ENCODE assay signal across 9 cellular contexts in the genomic region with DNA sequence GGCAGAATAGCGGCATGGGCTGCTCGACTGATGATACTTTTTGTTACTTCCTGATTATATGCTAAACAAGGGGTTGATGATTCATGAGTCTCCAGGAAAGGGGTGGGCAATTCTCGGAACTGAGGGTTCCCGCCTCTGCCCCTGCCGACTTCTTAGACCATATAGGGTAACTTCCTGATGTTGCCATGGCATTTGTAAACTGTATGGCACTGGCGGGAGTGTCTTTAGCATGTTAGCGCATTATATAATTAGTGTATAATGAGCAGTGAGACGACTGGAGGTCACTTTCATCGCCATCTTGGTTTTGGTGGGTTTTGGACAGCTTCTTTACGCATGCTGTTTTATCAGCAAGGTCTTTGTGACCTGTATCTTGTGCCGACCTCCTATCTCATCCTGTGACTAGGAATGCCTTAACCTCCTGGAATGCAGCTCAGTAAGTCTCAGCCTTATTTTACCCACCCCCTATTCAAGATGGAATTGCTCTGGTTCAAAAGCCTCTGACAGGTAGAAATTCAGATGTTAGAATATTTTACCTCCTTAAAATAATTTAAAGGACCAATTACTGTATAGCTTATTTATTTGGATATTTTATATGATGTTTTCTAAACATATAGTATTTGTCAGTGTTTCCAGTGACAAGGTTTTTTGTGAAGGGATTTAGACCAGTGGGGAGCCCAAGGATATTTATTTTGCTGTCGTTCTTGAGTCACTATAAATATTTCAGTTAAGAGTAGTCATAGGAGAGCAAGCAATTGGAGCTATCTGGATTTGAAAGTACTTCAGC.
DNase-seq lines count a peak whose midpoint lies in the region; ATAC-seq, FAIRE-seq and TF ChIP-seq lines count a peak whose summit lies in the region.
"Had no signal": no experiment of that assay in that cellular context is flagged by ENCODE, and none has a peak within 500 bp of the region (broad histone marks: within the 10 kb centered on the region; RNA-seq: fewer than 3 reads in every experiment).

No MANE protein-coding gene starts in this region.

- H3K79me1 ChIP-seq in H9 (ENCODE audit: insufficient read depth, low read depth, low read length, poor library complexity, severe bottlenecking) = no peaks in the 10 kb centered on the region

- intact Hi-C loops in mammary epithelial cell (cut with micrococcal nuclease) = no loop called here

- H3K9ac ChIP-seq in H9 (ENCODE audit: extremely low read depth, insufficient read length, low read length) (no peak overlapping the region), mammary epithelial cell (ENCODE audit: insufficient read depth, low read length) (no peak overlapping the region)

- in situ Hi-C loops in mammary epithelial cell (cut with MboI; ENCODE audit: low sequenced_read_pairs in 2 of 2) = loop anchor here in 1 of 2 donors (25.0 kb wide), 1 partner anchor 1087 kb away; no protein-coding TSS in a partner anchor

- no peaks in the 10 kb centered on the region for H3K79me2 ChIP-seq in H9 (ENCODE audit: insufficient read depth, low read length)
- no peaks in the 10 kb centered on the region for H3K79me2 ChIP-seq in mammary epithelial cell (ENCODE audit: insufficient read depth, low read length)

- H3K23ac ChIP-seq in H9 (ENCODE audit: insufficient read length, low read depth, low read length) = no peak overlapping the region

- H3K9me3 ChIP-seq in H9 (ENCODE audit: control insufficient read depth, low read depth, low read length) = no peaks in the 10 kb centered on the region
- H3K9me3 ChIP-seq in mammary epithelial cell (replicated peaks; ENCODE audit: insufficient read depth, low read length) = no peaks in the 10 kb centered on the region

- H3K4me3 Mint-ChIP-seq in H9 = no peak overlapping the region

- no peak overlapping the region for H2BK5ac ChIP-seq in H9 (ENCODE audit: insufficient read length, low read length)

- H4K8ac ChIP-seq in H9 (replicated peaks; ENCODE audit: insufficient read length, low read depth, low read length) = no peak overlapping the region

- H3K4me1 ChIP-seq in H9 (ENCODE audit: insufficient read depth, low read length) = peaks cover 5% of the 10 kb centered on the region; the same call in 1 of the 2 replicates
- H3K4me1 ChIP-seq in mammary epithelial cell (ENCODE audit: insufficient read depth, low read length) = peaks cover 36% of the 10 kb centered on the region

- H4K5ac ChIP-seq in H9 (ENCODE audit: insufficient read length, low read depth, low read length) = no peak overlapping the region

- no peak for FAIRE-seq in HTR-8/SVneo (lab: Jason Lieb, UNC)

- H3K4me2 ChIP-seq in H9 (ENCODE audit: insufficient read depth, insufficient read length, low read length) = no peak overlapping the region
- H3K4me2 ChIP-seq in mammary epithelial cell (ENCODE audit: insufficient read depth, low read depth, low read length) = peak overlapping the region; percentile 39

- no peaks in the 10 kb centered on the region for H3K23me2 ChIP-seq in H9 (ENCODE audit: insufficient read length, low read depth, low read length, poor library complexity, severe bottlenecking)

- peak overlapping the region; percentile 67 for H2BK120ac ChIP-seq in H9 (ENCODE audit: low read depth, low read length, poor library complexity, severe bottlenecking)

- no peak overlapping the region for H2BK12ac ChIP-seq in H9 (ENCODE audit: insufficient read length, low read depth, low read length)

- H2AFZ ChIP-seq in H9 (ENCODE audit: low read length) = no peak overlapping the region
- peak overlapping the region; percentile 19 for H2AFZ ChIP-seq in mammary epithelial cell (ENCODE audit: low read depth, low read length)

- no TSS peak for BruUV-seq in mammary epithelial cell (replicated peaks; lab: Mats Ljungman, UMichigan)

- no peak overlapping the region for H3K27ac ChIP-seq in H9 (ENCODE audit: insufficient read length, low read depth, low read length)
- peak overlapping the region; percentile 59 for H3K27ac ChIP-seq in mammary epithelial cell (ENCODE audit: insufficient read depth, low read depth, low read length)

- no peak overlapping the region for H3K14ac ChIP-seq in H9 (ENCODE audit: insufficient read depth, low read length)

- no peak overlapping the region for H2AK5ac ChIP-seq in H9 (ENCODE audit: insufficient read length, low read length)

- peaks cover 17 to 18% of the 10 kb centered on the region in 2 experiments for H3K4me1 Mint-ChIP-seq in H9

- no peak overlapping the region for H3T11ph ChIP-seq in H9 (ENCODE audit: low read length)

- H3K4ac ChIP-seq in H9 (ENCODE audit: low read depth, low read length) = no peak overlapping the region

- H3K27me3 ChIP-seq in H9 (ENCODE audit: insufficient read depth, low read length) (no peaks in the 10 kb centered on the region), mammary epithelial cell (ENCODE audit: insufficient read depth, low read length) (no peaks in the 10 kb centered on the region)

- dilution Hi-C loops in mammary epithelial cell (cut with HindIII; ENCODE audit: low sequenced_read_pairs) = no loop called here

- no peak overlapping the region for H3K56ac ChIP-seq in H9 (ENCODE audit: insufficient read length, low read depth, low read length)

- H2BK15ac ChIP-seq in H9 (ENCODE audit: low read depth, low read length) = no peak overlapping the region

- no peaks in the 10 kb centered on the region for H3K9me3 Mint-ChIP-seq in H9

- CTCF ChIA-PET in mammary epithelial cell (lab: Charles Lee; ENCODE audit: low non-redundant PET) = interaction anchor here (0.6 kb wide), 1 partner anchor 283 kb away, joined by 36 read pairs; no protein-coding TSS in a partner anchor

- H3K4me3 ChIP-seq in mammary epithelial cell (replicated peaks in 1 of 3; ENCODE audit: insufficient read depth in 1 of 3, low read depth in 2 of 3, low read length in 3 of 3) = no peak overlapping the region

- WGBS in H9 (ENCODE audit: extremely low coverage, insufficient read length, low lambda C conversion rate) = no CpG with 5 or more reads among the region's 12 CpGs
- WGBS in mammary epithelial cell (ENCODE audit: low coverage, missing lambda C conversion rate) = 85% methylated on average over 12 of the region's 12 CpGs

- DNase-seq in H9 (peak; percentile 38), mammary epithelial cell (no peak), COR-L47 (lab: John Stamatoyannopoulos, UW) (no peak), left lobe of liver (ENCODE audit: low spot score) (no peak), HTR-8/SVneo (ENCODE audit: insufficient read length, low spot score) (no peak)
- peak; percentile 43 for DNase-seq in stimulated activated CD4-positive, alpha-beta T cell treated with anti-CD3 and anti-CD28 coated beads, Interleukin-15, amount 100 ng/mL, for 24 hours
- DNase-seq: NCI-H526 treated with DMSO at 0.1 percent for 48 hours had no signal

- no peak overlapping the region for H3K18ac ChIP-seq in H9 (ENCODE audit: insufficient read length, low read depth, low read length)

- H3K27me3 Mint-ChIP-seq in H9 (ENCODE audit: low read depth) = no peaks in the 10 kb centered on the region

- no peak overlapping the region for H4K91ac ChIP-seq in H9 (ENCODE audit: insufficient read length, low read depth, low read length)

- ATAC-seq in left lobe of liver = no peak
- ATAC-seq in HG03139 (IDR thresholded peaks at IDR 0.05; ENCODE audit: unreplicated experiment) = no peak

- no peaks in the 10 kb centered on the region for H3K36me3 Mint-ChIP-seq in H9 (ENCODE audit: insufficient read depth in 1 of 3, low read depth in 3 of 3)

- H4K20me1 ChIP-seq in H9 (ENCODE audit: control insufficient read depth, insufficient read depth, insufficient read length) (no peaks in the 10 kb centered on the region), mammary epithelial cell (ENCODE audit: insufficient read depth, low read length) (no peaks in the 10 kb centered on the region)

- no peaks in the 10 kb centered on the region for H3K36me3 ChIP-seq in mammary epithelial cell (ENCODE audit: insufficient read depth, low read length)

- no peak overlapping the region for H3K27ac Mint-ChIP-seq in H9

- TF ChIP-seq CTCF in H9 (conservative IDR thresholded peaks at IDR 0.05) (no peak), mammary epithelial cell (conservative IDR thresholded peaks at IDR 0.05 in 1 of 2, IDR thresholded peaks at IDR 0.05 in 1 of 2; ENCODE audit: extremely low read depth in 1 of 2, insufficient read depth in 1 of 2, low read depth in 1 of 2, low read length in 2 of 2) (no peak)

- H2BK20ac ChIP-seq in H9 (ENCODE audit: low read depth, low read length, poor library complexity, severe bottlenecking) = no peak overlapping the region

TF ChIP-seq in PFSK-1, 5 proteins besides CTCF, POLR2A, EP300 and RAD21:
- TF ChIP-seq, protein P1, sequence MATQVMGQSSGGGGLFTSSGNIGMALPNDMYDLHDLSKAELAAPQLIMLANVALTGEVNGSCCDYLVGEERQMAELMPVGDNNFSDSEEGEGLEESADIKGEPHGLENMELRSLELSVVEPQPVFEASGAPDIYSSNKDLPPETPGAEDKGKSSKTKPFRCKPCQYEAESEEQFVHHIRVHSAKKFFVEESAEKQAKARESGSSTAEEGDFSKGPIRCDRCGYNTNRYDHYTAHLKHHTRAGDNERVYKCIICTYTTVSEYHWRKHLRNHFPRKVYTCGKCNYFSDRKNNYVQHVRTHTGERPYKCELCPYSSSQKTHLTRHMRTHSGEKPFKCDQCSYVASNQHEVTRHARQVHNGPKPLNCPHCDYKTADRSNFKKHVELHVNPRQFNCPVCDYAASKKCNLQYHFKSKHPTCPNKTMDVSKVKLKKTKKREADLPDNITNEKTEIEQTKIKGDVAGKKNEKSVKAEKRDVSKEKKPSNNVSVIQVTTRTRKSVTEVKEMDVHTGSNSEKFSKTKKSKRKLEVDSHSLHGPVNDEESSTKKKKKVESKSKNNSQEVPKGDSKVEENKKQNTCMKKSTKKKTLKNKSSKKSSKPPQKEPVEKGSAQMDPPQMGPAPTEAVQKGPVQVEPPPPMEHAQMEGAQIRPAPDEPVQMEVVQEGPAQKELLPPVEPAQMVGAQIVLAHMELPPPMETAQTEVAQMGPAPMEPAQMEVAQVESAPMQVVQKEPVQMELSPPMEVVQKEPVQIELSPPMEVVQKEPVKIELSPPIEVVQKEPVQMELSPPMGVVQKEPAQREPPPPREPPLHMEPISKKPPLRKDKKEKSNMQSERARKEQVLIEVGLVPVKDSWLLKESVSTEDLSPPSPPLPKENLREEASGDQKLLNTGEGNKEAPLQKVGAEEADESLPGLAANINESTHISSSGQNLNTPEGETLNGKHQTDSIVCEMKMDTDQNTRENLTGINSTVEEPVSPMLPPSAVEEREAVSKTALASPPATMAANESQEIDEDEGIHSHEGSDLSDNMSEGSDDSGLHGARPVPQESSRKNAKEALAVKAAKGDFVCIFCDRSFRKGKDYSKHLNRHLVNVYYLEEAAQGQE (IDR thresholded peaks at IDR 0.05; ENCODE audit: insufficient read depth in 1 of 2, low read depth in 2 of 2, low read length in 2 of 2) = no peak
- TF ChIP-seq SIN3A (IDR thresholded peaks at IDR 0.05; ENCODE audit: borderline replicate concordance, insufficient read depth, low read length) = peak; percentile 28; the same call in 1 of the 2 replicates

Comparison
In these comparisons a context has a peak if more than half of its experiments do, and no peak if none do; other contexts are left out.
1. DNase-seq: peak in H9 (single experiment) and stimulated activated CD4-positive, alpha-beta T cell treated with anti-CD3 and anti-CD28 coated beads, Interleukin-15, amount 100 ng/mL, for 24 hours (single experiment); none in mammary epithelial cell (single experiment), COR-L47 (single experiment), left lobe of liver (single experiment) and HTR-8/SVneo (single experiment).